Comparison of ENCODE assay signal across 21 cellular contexts in the genomic region with DNA sequence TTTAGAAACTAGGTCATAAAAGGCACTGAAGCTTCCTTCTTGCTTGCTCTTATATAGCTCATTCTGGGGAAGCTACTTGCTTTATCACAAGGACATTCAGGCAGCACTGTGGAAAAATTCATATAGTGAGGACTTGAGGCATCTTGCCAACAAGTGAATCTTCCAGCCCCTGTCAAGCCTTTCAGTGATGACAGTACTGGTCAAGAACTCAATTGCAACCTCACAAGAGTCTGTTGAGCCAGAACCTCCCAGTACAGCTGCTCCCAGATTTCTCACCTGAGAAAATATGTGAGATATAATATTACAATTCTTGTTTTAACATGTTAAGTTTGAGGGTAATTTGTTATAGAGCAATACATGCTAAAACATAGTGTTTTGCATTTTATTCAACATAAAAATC.
"Had no signal": no experiment of that assay in that cellular context is flagged by ENCODE, and none has a peak within 500 bp of the region (broad histone marks: within the 10 kb centered on the region; RNA-seq: fewer than 3 reads in every experiment).

No MANE protein-coding gene starts in this region.

- H3K4me3 Mint-ChIP-seq: activated T-cell treated with anti-CD3 and anti-CD28 coated beads, Interleukin-2, amount 50 U/mL, for 24 hours; natural killer cell treated with Interleukin-12 subunit alpha and Interleukin-12 subunit beta and Interleukin-15 and Interleukin-18, amount 100 ng/mL, for 72 hours; stimulated activated naive B cell treated with anti-CD40 and anti-IgM and Interleukin-4, amounts not matched to agents 10 μg/mL and 1 μg/mL and 100 μg/mL, for 72 hours had no signal

- H3K27ac Mint-ChIP-seq: activated T-cell treated with anti-CD3 and anti-CD28 coated beads, Interleukin-2, amount 50 U/mL, for 24 hours; natural killer cell treated with Interleukin-12 subunit alpha and Interleukin-12 subunit beta and Interleukin-15 and Interleukin-18, amount 100 ng/mL, for 72 hours; stimulated activated naive B cell treated with anti-CD40 and anti-IgM and Interleukin-4, amounts not matched to agents 10 μg/mL and 1 μg/mL and 100 μg/mL, for 72 hours had no signal

- ATAC-seq: heart right ventricle; left lung; lower lobe of right lung; natural killer cell treated with Interleukin-12 subunit alpha and Interleukin-12 subunit beta and Interleukin-15 and Interleukin-18, amount 100 ng/mL, for 72 hours; right cardiac atrium; stimulated activated naive B cell treated with anti-CD40 and anti-IgM and Interleukin-4, amounts not matched to agents 10 μg/mL and 1 μg/mL and 100 μg/mL, for 72 hours; upper lobe of right lung had no signal

- DNase-seq: activated CD4-positive, alpha-beta T cell treated with anti-CD3 and anti-CD28 coated beads for 4 hours; activated CD4-positive, alpha-beta T cell treated with anti-CD3 and anti-CD28 coated beads, Interleukin-2, amount 50 U/mL, for 4 hours; activated gamma-delta T cell; activated naive CD4-positive, alpha-beta T cell treated with anti-CD3 and anti-CD28 coated beads, Interleukin-2, amount 50 U/mL, for 16 hours; activated T-cell treated with anti-CD3 and anti-CD28 coated beads, Interleukin-2, amount 50 U/mL, for 24 hours; amygdala; colonic mucosa; effector CD8-positive, alpha-beta T cell; heart right ventricle; left lung; lower lobe of right lung; mesendoderm; right cardiac atrium; stimulated activated CD4-positive, alpha-beta T cell treated with anti-CD3 and anti-CD28 coated beads, Interleukin-15, amount 100 ng/mL, for 24 hours; stimulated activated CD4-positive, alpha-beta T cell treated with anti-CD3 and anti-CD28 coated beads, Interleukin-2, amount 100 ng/mL, for 24 hours; stimulated activated naive B cell treated with anti-CD40 and anti-IgM and Interleukin-4, amounts not matched to agents 10 μg/mL and 1 μg/mL and 100 μg/mL, for 72 hours; tibial artery; upper lobe of right lung had no signal

- H3K4me1 Mint-ChIP-seq: stimulated activated naive B cell treated with anti-CD40 and anti-IgM and Interleukin-4, amounts not matched to agents 10 μg/mL and 1 μg/mL and 100 μg/mL, for 72 hours had no signal

- H3K27ac ChIP-seq: colonic mucosa, heart right ventricle, left lung, lower lobe of right lung, suprapubic skin, tibial artery, upper lobe of right lung, VCaP had no signal

- H3K36me3 Mint-ChIP-seq: natural killer cell treated with Interleukin-12 subunit alpha and Interleukin-12 subunit beta and Interleukin-15 and Interleukin-18, amount 100 ng/mL, for 72 hours; stimulated activated naive B cell treated with anti-CD40 and anti-IgM and Interleukin-4, amounts not matched to agents 10 μg/mL and 1 μg/mL and 100 μg/mL, for 72 hours had no signal

- H3K27me3 Mint-ChIP-seq: activated T-cell treated with anti-CD3 and anti-CD28 coated beads, Interleukin-2, amount 50 U/mL, for 24 hours; natural killer cell treated with Interleukin-12 subunit alpha and Interleukin-12 subunit beta and Interleukin-15 and Interleukin-18, amount 100 ng/mL, for 72 hours; stimulated activated naive B cell treated with anti-CD40 and anti-IgM and Interleukin-4, amounts not matched to agents 10 μg/mL and 1 μg/mL and 100 μg/mL, for 72 hours had no signal

- H3K9me3 Mint-ChIP-seq: natural killer cell treated with Interleukin-12 subunit alpha and Interleukin-12 subunit beta and Interleukin-15 and Interleukin-18, amount 100 ng/mL, for 72 hours had no signal
